In the genomic region with DNA sequence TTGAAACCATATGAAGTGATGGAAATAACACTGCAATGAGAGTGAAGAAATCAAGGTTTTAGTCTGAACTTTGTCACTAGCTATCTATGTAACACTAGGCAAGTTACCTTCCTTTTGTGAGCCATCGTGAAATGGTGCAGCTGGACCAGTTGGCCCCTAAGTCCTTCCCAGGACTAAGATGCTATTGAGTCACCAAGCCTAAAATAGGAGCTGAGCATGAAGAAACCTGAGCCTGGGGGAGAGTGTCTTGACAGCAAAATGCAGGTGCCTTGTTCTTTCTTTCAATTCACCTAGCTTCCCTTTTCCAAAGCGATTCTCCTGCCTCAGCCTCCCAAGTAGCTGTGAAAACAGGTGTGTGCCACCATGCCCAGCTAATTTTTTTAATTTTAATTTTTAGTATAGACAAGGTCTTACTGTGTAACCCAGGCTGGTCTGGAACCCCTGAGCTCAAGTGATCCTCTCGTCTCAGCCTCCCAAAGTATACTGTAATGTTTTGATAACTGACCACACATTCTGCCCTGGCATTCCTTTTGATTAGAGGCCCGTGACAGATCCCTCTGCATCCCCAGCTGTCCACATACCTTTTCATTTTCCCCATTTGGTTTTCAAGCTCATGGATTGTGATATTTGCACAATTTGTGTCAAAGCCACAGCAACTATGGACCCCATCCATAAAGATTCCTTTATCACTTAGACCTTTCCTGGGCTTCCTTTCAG, we compare ENCODE assay signal across 1 cellular context.
TF ChIP-seq lines count a peak whose summit lies in the region.

No MANE protein-coding gene starts in this region.

TF ChIP-seq in HEK293, 187 proteins besides CTCF, POLR2A, EP300 and RAD21 (continued from another document):
- TF ChIP-seq, protein P1, sequence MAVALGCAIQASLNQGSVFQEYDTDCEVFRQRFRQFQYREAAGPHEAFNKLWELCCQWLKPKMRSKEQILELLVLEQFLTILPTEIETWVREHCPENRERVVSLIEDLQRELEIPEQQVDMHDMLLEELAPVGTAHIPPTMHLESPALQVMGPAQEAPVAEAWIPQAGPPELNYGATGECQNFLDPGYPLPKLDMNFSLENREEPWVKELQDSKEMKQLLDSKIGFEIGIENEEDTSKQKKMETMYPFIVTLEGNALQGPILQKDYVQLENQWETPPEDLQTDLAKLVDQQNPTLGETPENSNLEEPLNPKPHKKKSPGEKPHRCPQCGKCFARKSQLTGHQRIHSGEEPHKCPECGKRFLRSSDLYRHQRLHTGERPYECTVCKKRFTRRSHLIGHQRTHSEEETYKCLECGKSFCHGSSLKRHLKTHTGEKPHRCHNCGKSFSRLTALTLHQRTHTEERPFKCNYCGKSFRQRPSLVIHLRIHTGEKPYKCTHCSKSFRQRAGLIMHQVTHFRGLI (tag by site-specific recombination; IDR thresholded peaks at IDR 0.05) = no peak
